29 cellular contexts compared by ENCODE assay signal in the genomic region with DNA sequence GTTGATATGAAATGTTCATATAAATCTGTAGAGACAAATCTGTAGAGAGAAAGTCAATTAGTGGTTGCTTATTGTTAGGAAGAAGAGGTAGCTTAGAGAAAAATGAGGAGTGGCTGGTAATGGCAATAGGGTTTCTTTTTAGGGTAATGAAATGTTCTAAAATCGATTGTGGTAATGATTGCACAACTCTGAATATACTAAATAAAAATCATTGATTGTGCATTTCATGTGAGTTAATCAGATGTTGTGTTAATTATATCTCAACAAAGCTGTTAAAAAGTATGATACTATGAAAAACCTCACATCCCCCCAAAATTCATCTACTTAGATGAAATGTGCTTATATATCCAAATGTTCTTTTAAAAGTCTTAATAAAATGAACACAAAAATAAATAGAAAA.
"Had no signal": no experiment of that assay in that cellular context is flagged by ENCODE, and none has a peak within 500 bp of the region (broad histone marks: within the 10 kb centered on the region; RNA-seq: fewer than 3 reads in every experiment).

No MANE protein-coding gene starts in this region.

- H3K4me3 ChIP-seq: stomach, suprapubic skin, testis, thoracic aorta, thyroid gland, tibial artery, tibial nerve, transverse colon, upper lobe of left lung, upper lobe of right lung, uterus, vagina had no signal

- ATAC-seq: stimulated activated effector memory CD8-positive, alpha-beta T cell treated with anti-CD3 and anti-CD28 coated beads, Interleukin-12 subunit alpha, Interleukin-12 subunit beta, amount 100 ng/mL, for 72 hours; stimulated activated memory B cell treated with anti-CD40 and anti-IgM and Interleukin-4, amounts not matched to agents 10 μg/mL and 1 μg/mL and 100 μg/mL, for 72 hours; stimulated activated naive B cell treated with anti-CD40 and anti-IgM and Interleukin-4, amounts not matched to agents 10 μg/mL and 1 μg/mL and 100 μg/mL, for 72 hours; stimulated activated naive CD8-positive, alpha-beta T cell treated with anti-CD3 and anti-CD28 coated beads, Interleukin-15, amount 100 ng/mL, for 72 hours; stimulated activated naive CD8-positive, alpha-beta T cell treated with anti-CD3 and anti-CD28 coated beads, Interleukin-15, Interleukin-2, amounts not matched to agents 100 U/mL and 50 U/mL, for 24 hours; upper lobe of right lung had no signal

- H3K27ac Mint-ChIP-seq: stimulated activated effector memory CD8-positive, alpha-beta T cell treated with anti-CD3 and anti-CD28 coated beads, Interleukin-12 subunit alpha, Interleukin-12 subunit beta, amount 100 ng/mL, for 72 hours; stimulated activated memory B cell treated with anti-CD40 and anti-IgM and Interleukin-4, amounts not matched to agents 10 μg/mL and 1 μg/mL and 100 μg/mL, for 72 hours; stimulated activated naive B cell treated with anti-CD40 and anti-IgM and Interleukin-4, amounts not matched to agents 10 μg/mL and 1 μg/mL and 100 μg/mL, for 72 hours; stimulated activated naive CD8-positive, alpha-beta T cell treated with anti-CD3 and anti-CD28 coated beads, Interleukin-15, amount 100 ng/mL, for 72 hours; stimulated activated naive CD8-positive, alpha-beta T cell treated with anti-CD3 and anti-CD28 coated beads, Interleukin-15, Interleukin-2, amounts not matched to agents 100 ng/mL and 50 ng/mL, for 24 hours; type B pancreatic cell had no signal

- DNase-seq: stimulated activated CD4-positive, alpha-beta T cell treated with anti-CD3 and anti-CD28 coated beads, Interleukin-2, amount 100 ng/mL, for 48 hours; stimulated activated CD4-positive, alpha-beta T cell treated with anti-CD3 and anti-CD28 coated beads, Interleukin-4, amount 100 ng/mL, for 1 hour; stimulated activated CD4-positive, alpha-beta T cell treated with anti-CD3 and anti-CD28 coated beads, Interleukin-4, amount 100 ng/mL, for 24 hours; stimulated activated CD4-positive, alpha-beta T cell treated with anti-CD3 and anti-CD28 coated beads, Interleukin-4, amount 100 ng/mL, for 4 hours; stimulated activated CD8-positive, alpha-beta memory T cell treated with anti-CD3 and anti-CD28 coated beads, Interleukin-4, amount 100 ng/mL, for 48 hours; stimulated activated naive B cell treated with anti-CD40 and anti-IgM and Interleukin-4, amounts not matched to agents 10 μg/mL and 1 μg/mL and 100 μg/mL, for 72 hours; stimulated activated naive CD4-positive, alpha-beta T cell; stimulated activated naive CD4-positive, alpha-beta T cell treated with Interleukin-2 at 50 U/mL for 16 hours; stimulated activated naive CD8-positive, alpha-beta T cell treated with anti-CD3 and anti-CD28 coated beads, Interleukin-15, amount 100 ng/mL, for 72 hours; stimulated activated naive CD8-positive, alpha-beta T cell treated with anti-CD3 and anti-CD28 coated beads, Interleukin-15, Interleukin-2, amounts not matched to agents 100 U/mL and 50 U/mL, for 24 hours; stomach; substantia nigra; testis; thyroid gland; tibial artery; transverse colon; trophoblast cell; upper lobe of left lung; upper lobe of right lung; uterus had no signal

- H3K9me3 Mint-ChIP-seq: stimulated activated effector memory CD8-positive, alpha-beta T cell treated with anti-CD3 and anti-CD28 coated beads, Interleukin-12 subunit alpha, Interleukin-12 subunit beta, amount 100 ng/mL, for 72 hours; stimulated activated naive B cell treated with anti-CD40 and anti-IgM and Interleukin-4, amounts not matched to agents 10 μg/mL and 1 μg/mL and 100 μg/mL, for 72 hours; stimulated activated naive CD8-positive, alpha-beta T cell treated with anti-CD3 and anti-CD28 coated beads, Interleukin-15, Interleukin-2, amounts not matched to agents 100 ng/mL and 50 ng/mL, for 24 hours had no signal

- H3K36me3 Mint-ChIP-seq: stimulated activated effector memory CD8-positive, alpha-beta T cell treated with anti-CD3 and anti-CD28 coated beads, Interleukin-12 subunit alpha, Interleukin-12 subunit beta, amount 100 ng/mL, for 72 hours; stimulated activated memory B cell treated with anti-CD40 and anti-IgM and Interleukin-4, amounts not matched to agents 10 μg/mL and 1 μg/mL and 100 μg/mL, for 72 hours; stimulated activated naive B cell treated with anti-CD40 and anti-IgM and Interleukin-4, amounts not matched to agents 10 μg/mL and 1 μg/mL and 100 μg/mL, for 72 hours; type B pancreatic cell had no signal

- H3K4me1 ChIP-seq: testis, upper lobe of left lung, upper lobe of right lung, uterus had no signal

- H3K4me1 Mint-ChIP-seq: stimulated activated effector memory CD8-positive, alpha-beta T cell treated with anti-CD3 and anti-CD28 coated beads, Interleukin-12 subunit alpha, Interleukin-12 subunit beta, amount 100 ng/mL, for 72 hours; stimulated activated memory B cell treated with anti-CD40 and anti-IgM and Interleukin-4, amounts not matched to agents 10 μg/mL and 1 μg/mL and 100 μg/mL, for 72 hours; stimulated activated naive CD8-positive, alpha-beta T cell treated with anti-CD3 and anti-CD28 coated beads, Interleukin-15, amount 100 ng/mL, for 72 hours had no signal

- H3K36me3 ChIP-seq: stomach, suprapubic skin, thoracic aorta, thyroid gland, tibial artery, tibial nerve, transverse colon, upper lobe of left lung, upper lobe of right lung, uterus, vagina had no signal

- H3K27ac ChIP-seq: stomach, suprapubic skin, testis, thoracic aorta, thyroid gland, tibial artery, tibial nerve, transverse colon, upper lobe of left lung, upper lobe of right lung, uterus, vagina had no signal

- H3K4me3 Mint-ChIP-seq: stimulated activated effector memory CD8-positive, alpha-beta T cell treated with anti-CD3 and anti-CD28 coated beads, Interleukin-12 subunit alpha, Interleukin-12 subunit beta, amount 100 ng/mL, for 72 hours; stimulated activated memory B cell treated with anti-CD40 and anti-IgM and Interleukin-4, amounts not matched to agents 10 μg/mL and 1 μg/mL and 100 μg/mL, for 72 hours; stimulated activated naive B cell treated with anti-CD40 and anti-IgM and Interleukin-4, amounts not matched to agents 10 μg/mL and 1 μg/mL and 100 μg/mL, for 72 hours; stimulated activated naive CD8-positive, alpha-beta T cell treated with anti-CD3 and anti-CD28 coated beads, Interleukin-15, amount 100 ng/mL, for 72 hours; stimulated activated naive CD8-positive, alpha-beta T cell treated with anti-CD3 and anti-CD28 coated beads, Interleukin-15, Interleukin-2, amounts not matched to agents 100 ng/mL and 50 ng/mL, for 24 hours; type B pancreatic cell had no signal

- H3K9me3 ChIP-seq: stomach, suprapubic skin, testis, thoracic aorta, thyroid gland, tibial artery, transverse colon, upper lobe of left lung, upper lobe of right lung, uterus, vagina had no signal

- H3K27me3 ChIP-seq: suprapubic skin, testis, thyroid gland, tibial artery, tibial nerve, transverse colon, upper lobe of left lung, upper lobe of right lung, uterus, vagina had no signal

- FAIRE-seq: urothelium cell line had no signal
